Comparison of ENCODE assay signal across 20 cellular contexts in genomic region chr7:15515201-15515777, GRCh38. TPM values are rescaled to one million over a fixed set of nuclear protein-coding genes. Genes with fewer than 3 reads are reported as not detected.
A peak's percentile ranks its signal among the peaks of the same experiment; 100 is the strongest.
DNase-seq lines count a peak whose midpoint lies in the region; ATAC-seq and TF ChIP-seq lines count a peak whose summit lies in the region.
"Had no signal": no experiment of that assay in that cellular context is flagged by ENCODE, and none has a peak within 500 bp of the region (broad histone marks: within the 10 kb centered on the region; RNA-seq: fewer than 3 reads in every experiment).

No MANE protein-coding gene starts in this region.

- peak overlapping the region; percentile 87 for H3K27ac Mint-ChIP-seq in chondrocyte (ENCODE audit: unreplicated experiment)
- H3K27ac Mint-ChIP-seq: activated T-helper 2 cell treated with anti-CD3 and anti-CD28 coated beads, Interferon-gamma antibody, Interleukin-2, Interleukin-4, amounts not matched to agents 10 μg/mL and 5 μg/mL and 100 μg/mL, durations not matched to agents 14 hours and 24 hours and 36 hours; nephron progenitor cell; T-cell had no signal

- no peak for TF ChIP-seq EP300 in tibial nerve (IDR thresholded peaks at IDR 0.05)

- no peak for ATAC-seq in HG03135 (IDR thresholded peaks at IDR 0.05; ENCODE audit: unreplicated experiment)
- ATAC-seq: A549, HepG2, T-cell had no signal

- DNase-seq in NCI-H82 (lab: John Stamatoyannopoulos, UW) = peak; percentile 7
- DNase-seq in NCI-H82 treated with DMSO at 0.1 percent for 48 hours (lab: John Stamatoyannopoulos, UW; ENCODE audit: unreplicated experiment) = no peak
- DNase-seq in chondrocyte (ENCODE audit: low spot score) = no peak
- no peak for DNase-seq in tibial nerve (ENCODE audit: low spot score in 2 of 2)
- no peak for DNase-seq in activated CD4-positive, alpha-beta T cell treated with anti-CD3 and anti-CD28 coated beads for 1 hour
- no peak for DNase-seq in kidney glomerular epithelial cell (lab: John Stamatoyannopoulos, UW)
- DNase-seq: amygdala; colonic mucosa; NCI-H2081; nephron progenitor cell; Peyer's patch; retina; stimulated activated CD8-positive, alpha-beta memory T cell treated with anti-CD3 and anti-CD28 coated beads, Interleukin-4, amount 100 ng/mL, for 48 hours; T-cell; testis had no signal

- no peak for TF ChIP-seq CTCF in chondrocyte (IDR thresholded peaks at IDR 0.05)
- TF ChIP-seq CTCF in tibial nerve (IDR thresholded peaks at IDR 0.05) = no peak

- H3K27ac ChIP-seq in mesodermal cell (ENCODE audit: low read depth, low read length, severe bottlenecking) = peak overlapping the region; percentile 23
- H3K27ac ChIP-seq in tibial nerve = peak overlapping the region in 3 of 4 donors; percentile 9 to 59 (median 37)
- H3K27ac ChIP-seq: A549, colonic mucosa, Peyer's patch had no signal

- TF ChIP-seq POLR2A in tibial nerve (IDR thresholded peaks at IDR 0.05) = no peak

- H3K36me3 ChIP-seq in mesodermal cell (ENCODE audit: control insufficient read depth, insufficient read depth, low read length) (no peaks in the 10 kb centered on the region), tibial nerve (no peaks in the 10 kb centered on the region)
- H3K36me3 ChIP-seq: colonic mucosa, Peyer's patch had no signal

- H3K9me3 ChIP-seq in mesodermal cell (ENCODE audit: control insufficient read depth, low read length) (peaks cover 2% of the 10 kb centered on the region), tibial nerve (peaks cover 0 to 6% (median 0%) of the 10 kb centered on the region in 4 donors)
- H3K9me3 ChIP-seq: A549, colonic mucosa, Peyer's patch, testis had no signal

- H3K9me3 Mint-ChIP-seq in chondrocyte (ENCODE audit: low read depth) = peaks cover 14% of the 10 kb centered on the region

- no peaks in the 10 kb centered on the region for H3K27me3 ChIP-seq in tibial nerve
- H3K27me3 ChIP-seq: colonic mucosa, Peyer's patch, testis had no signal

- H3K4me3 ChIP-seq in mesodermal cell (ENCODE audit: extremely low read depth, insufficient read depth, low read length, poor library complexity, severe bottlenecking) (no peak overlapping the region), tibial nerve (peak overlapping the region in 2 of 4 donors; percentile 13 to 23)
- H3K4me3 ChIP-seq: A549, colonic mucosa, Peyer's patch, testis had no signal

- peaks cover 11% of the 10 kb centered on the region for H3K36me3 Mint-ChIP-seq in chondrocyte (ENCODE audit: low read depth)
- H3K36me3 Mint-ChIP-seq: T-cell had no signal

- H3K4me1 Mint-ChIP-seq in chondrocyte (ENCODE audit: low read depth) = peaks cover 24% of the 10 kb centered on the region
- H3K4me1 Mint-ChIP-seq: T-cell had no signal

- no peaks in the 10 kb centered on the region for H3K27me3 Mint-ChIP-seq in chondrocyte (ENCODE audit: low read depth)
- H3K27me3 Mint-ChIP-seq: T-cell had no signal

- 79 to 87% methylated on average over 3 to 4 of the region's 4 CpGs for WGBS in mesodermal cell (ENCODE audit: insufficient coverage in 2 of 2), 2 experiments
- WGBS in tibial nerve, 2 donors = 13 to 19% methylated on average over 4 of the region's 4 CpGs

- H3K4me1 ChIP-seq in mesodermal cell (ENCODE audit: control insufficient read depth, insufficient read depth, low read length, poor library complexity, severe bottlenecking) (peaks cover 5% of the 10 kb centered on the region), tibial nerve (peaks cover 0 to 12% (median 0%) of the 10 kb centered on the region in 4 donors)
- H3K4me1 ChIP-seq: A549, colonic mucosa, Peyer's patch, testis had no signal

- peak overlapping the region; percentile 53 for H3K4me3 Mint-ChIP-seq in chondrocyte (ENCODE audit: unreplicated experiment)
- H3K4me3 Mint-ChIP-seq: nephron progenitor cell, T-cell had no signal

RNA-seq across cellular contexts. Expression of gene AGMO, which starts 46.5 kb away (rescaled TPM):
- total RNA-seq in chondrocyte (0.60 to 3.8 TPM (median 0.72 TPM) in 3 replicates), tibial nerve (10 to 100 TPM in 1 of 4 donors, 1 to 10 TPM in 3; 2.4 to 14.0 (median 6.5) TPM)
- not detected for polyA plus RNA-seq in mesodermal cell (2013, experiment 1 of 2)
- polyA plus RNA-seq in mesodermal cell (2013, experiment 2 of 2) = not detected
- total RNA-seq: activated T-helper 2 cell treated with anti-CD3 and anti-CD28 coated beads, Interferon-gamma antibody, Interleukin-2, Interleukin-4, amounts not matched to agents 10 μg/mL and 5 μg/mL and 100 μg/mL, durations not matched to agents 14 hours and 24 hours and 36 hours; T-cell had no signal
